Comparison of ENCODE assay signal across 17 cellular contexts in genomic region chr17:8869416-8869815, GRCh38. TPM values are rescaled to one million over a fixed set of nuclear protein-coding genes. Genes with fewer than 3 reads are reported as not detected.
DNase-seq lines count a peak whose midpoint lies in the region; ATAC-seq and TF ChIP-seq lines count a peak whose summit lies in the region.
"Had no signal": no experiment of that assay in that cellular context is flagged by ENCODE, and none has a peak within 500 bp of the region (broad histone marks: within the 10 kb centered on the region; RNA-seq: fewer than 3 reads in every experiment).

No MANE protein-coding gene starts in this region.

- H3K27me3 Mint-ChIP-seq in activated naive CD8-positive, alpha-beta T cell treated with anti-CD3 and anti-CD28 coated beads, Interleukin-2, amount 50 U/mL, for 24 hours, result peaks cover 3% of the 10 kb centered on the region

- no peak for ATAC-seq in activated naive CD8-positive, alpha-beta T cell treated with anti-CD3 and anti-CD28 coated beads, Interleukin-2, amount 50 U/mL, for 24 hours
- no peak for ATAC-seq in sciatic nerve
- ATAC-seq: HepG2 had no signal

- POLR2A ChIA-PET in GM10248 (lab: Yijun Ruan, JAX), result no interaction called here

- H3K9me3 Mint-ChIP-seq in activated naive CD8-positive, alpha-beta T cell treated with anti-CD3 and anti-CD28 coated beads, Interleukin-2, amount 50 U/mL, for 24 hours, result no peaks in the 10 kb centered on the region
- H3K9me3 Mint-ChIP-seq: CD8-positive, alpha-beta T cell had no signal

- CTCF ChIA-PET in GM10248 (lab: Yijun Ruan, JAX), result interaction anchor here (1.0 to 3.4 kb wide), 8 partner anchors 9 to 129 kb away, joined by 3 to 24 read pairs (median 5); no protein-coding TSS in a partner anchor

- peak overlapping the region; percentile 29 for H3K27ac Mint-ChIP-seq in activated naive CD8-positive, alpha-beta T cell treated with anti-CD3 and anti-CD28 coated beads, Interleukin-2, amount 50 U/mL, for 24 hours
- H3K27ac Mint-ChIP-seq: CD8-positive, alpha-beta T cell had no signal

- H3K4me3 Mint-ChIP-seq in activated naive CD8-positive, alpha-beta T cell treated with anti-CD3 and anti-CD28 coated beads, Interleukin-2, amount 50 U/mL, for 24 hours, result no peak overlapping the region
- H3K4me3 Mint-ChIP-seq: CD8-positive, alpha-beta T cell had no signal

- H3K36me3 Mint-ChIP-seq in activated naive CD8-positive, alpha-beta T cell treated with anti-CD3 and anti-CD28 coated beads, Interleukin-2, amount 50 U/mL, for 24 hours (ENCODE audit: low read depth), result no peaks in the 10 kb centered on the region
- H3K36me3 Mint-ChIP-seq: CD8-positive, alpha-beta T cell had no signal

- H3K4me1 Mint-ChIP-seq in activated naive CD8-positive, alpha-beta T cell treated with anti-CD3 and anti-CD28 coated beads, Interleukin-2, amount 50 U/mL, for 24 hours, result peaks cover 35% of the 10 kb centered on the region

- peak; percentile 46 for DNase-seq in activated effector memory CD4-positive, alpha-beta T cell treated with anti-CD3 and anti-CD28 coated beads, Interleukin-2, amount 50 U/mL, for 16 hours
- DNase-seq in activated effector memory CD4-positive, alpha-beta T cell treated with Interleukin-2 at 50 U/mL for 16 hours, result no peak
- DNase-seq in OCI-M1 (lab: John Stamatoyannopoulos, UW), result peak; percentile 56
- no peak for DNase-seq in activated naive CD8-positive, alpha-beta T cell treated with anti-CD3 and anti-CD28 coated beads, Interleukin-2, amount 50 U/mL, for 24 hours
- peak; percentile 38 for DNase-seq in sciatic nerve (ENCODE audit: low spot score)
- no peak for DNase-seq in stimulated activated CD4-positive, alpha-beta T cell treated with anti-CD3 and anti-CD28 coated beads, Interleukin-2, amount 100 ng/mL, for 48 hours
- DNase-seq in superior temporal gyrus (ENCODE audit: extremely low spot score), result no peak
- DNase-seq in GM10248 (ENCODE audit: extremely low spot score), result no peak
- DNase-seq: CD8-positive, alpha-beta T cell; DND-41; KG1; NCI-H1436; NCI-H2029; NCI-H2171; NCI-H446 treated with DMSO at 0.1 percent for 48 hours had no signal

- TF ChIP-seq CTCF in GM10248 (IDR thresholded peaks at IDR 0.05; ENCODE audit: control extremely low read depth, extremely low read depth, low read depth, missing control alignments), result no peak

- intact Hi-C loops in sciatic nerve (cut with DNase I), result no loop called here

RNA-seq across cellular contexts. Expression of gene PIK3R6, which starts 1.9 kb away (rescaled TPM):
- total RNA-seq in sciatic nerve, result 2.1 TPM
- total RNA-seq: A172, HepG2 had no signal

Comparison
In these comparisons a context has a peak if more than half of its experiments do, and no peak if none do; other contexts are left out.
1. DNase-seq: peak in activated effector memory CD4-positive, alpha-beta T cell treated with anti-CD3 and anti-CD28 coated beads, Interleukin-2, amount 50 U/mL, for 16 hours (single experiment), OCI-M1 (single experiment) and sciatic nerve (single experiment); none in activated effector memory CD4-positive, alpha-beta T cell treated with Interleukin-2 at 50 U/mL for 16 hours (single experiment), activated naive CD8-positive, alpha-beta T cell treated with anti-CD3 and anti-CD28 coated beads, Interleukin-2, amount 50 U/mL, for 24 hours (single experiment), stimulated activated CD4-positive, alpha-beta T cell treated with anti-CD3 and anti-CD28 coated beads, Interleukin-2, amount 100 ng/mL, for 48 hours (0 of 2), superior temporal gyrus (single experiment) and GM10248 (single experiment).